18 cellular contexts compared by ENCODE assay signal in the genomic region with DNA sequence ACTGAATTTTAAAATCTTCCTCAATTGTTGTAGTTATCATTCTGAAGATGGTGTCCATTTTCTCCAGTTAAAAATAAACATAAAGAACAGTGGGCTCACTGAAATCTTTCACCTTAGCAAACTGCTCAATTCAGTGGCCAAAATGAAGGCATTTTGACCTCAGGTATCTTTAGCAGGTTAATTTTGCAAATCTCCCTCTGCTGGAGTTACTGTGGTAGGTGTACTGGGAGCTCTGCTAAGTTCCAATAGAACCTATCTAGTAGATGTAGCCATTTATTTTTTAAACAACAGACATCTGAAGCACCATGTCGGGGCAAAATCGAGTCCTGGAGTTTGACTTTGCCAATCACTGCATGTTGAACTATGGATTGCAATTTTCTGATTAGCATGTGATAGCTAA.
DNase-seq lines count a peak whose midpoint lies in the region; ATAC-seq and TF ChIP-seq lines count a peak whose summit lies in the region.
"Had no signal": no experiment of that assay in that cellular context is flagged by ENCODE, and none has a peak within 500 bp of the region (broad histone marks: within the 10 kb centered on the region; RNA-seq: fewer than 3 reads in every experiment).

No MANE protein-coding gene starts in this region.

- in situ Hi-C loops in transverse colon (cut with MboI; ENCODE audit: low pct_ligation_motif_present in 1 of 4, low pct_unique_long_range_greater_than_20kb in 1 of 4, low sequenced_read_pairs in 3 of 4): no loop called here

- no peaks in the 10 kb centered on the region for H3K9me3 Mint-ChIP-seq in CD4-positive, alpha-beta T cell
- H3K9me3 Mint-ChIP-seq: CD8-positive, alpha-beta T cell had no signal

- POLR2A ChIA-PET in CD4-positive, alpha-beta T cell (lab: Charles Lee): no interaction called here

- no peaks in the 10 kb centered on the region for H3K36me3 Mint-ChIP-seq in CD4-positive, alpha-beta T cell (ENCODE audit: low read depth)
- H3K36me3 Mint-ChIP-seq: CD8-positive, alpha-beta T cell had no signal

- H3K27me3 ChIP-seq in WERI-Rb-1 (ENCODE audit: insufficient read depth, low read depth, severe bottlenecking): no peaks in the 10 kb centered on the region
- H3K27me3 ChIP-seq in transverse colon: no peaks in the 10 kb centered on the region
- H3K27me3 ChIP-seq in CD4-positive, alpha-beta T cell (ENCODE audit: control insufficient read depth, insufficient read depth, low read length): peaks cover 3% of the 10 kb centered on the region
- peaks cover 0 to 3% (median 0%) of the 10 kb centered on the region in 7 donors for H3K27me3 ChIP-seq in heart right ventricle
- H3K27me3 ChIP-seq: tibial nerve had no signal

- H3K4me3 ChIP-seq in WERI-Rb-1 (ENCODE audit: low read depth, low read length) (no peak overlapping the region), transverse colon (no peak overlapping the region), heart right ventricle (no peak overlapping the region)
- H3K4me3 ChIP-seq: SK-N-MC, tibial nerve had no signal

- TF ChIP-seq CTCF in WERI-Rb-1 (IDR thresholded peaks at IDR 0.05; ENCODE audit: low read depth, low read length) (0 out of 2 replicates have a peak, but pooled peaks have one; percentile 2), transverse colon (IDR thresholded peaks at IDR 0.05) (peak in 3 of 5 experiments; percentile 10 to 17 (median 16)), heart right ventricle (IDR thresholded peaks at IDR 0.05) (no peak)
- TF ChIP-seq CTCF in CD4-positive, alpha-beta T cell (IDR thresholded peaks at IDR 0.05): no peak

- H3K27ac ChIP-seq in WERI-Rb-1: no peak overlapping the region
- peak overlapping the region in 1 of 4 donors; percentile 50 for H3K27ac ChIP-seq in transverse colon
- no peak overlapping the region for H3K27ac ChIP-seq in CD4-positive, alpha-beta T cell (ENCODE audit: low read depth, low read length)
- H3K27ac ChIP-seq in heart right ventricle: no peak overlapping the region
- H3K27ac ChIP-seq: 22Rv1, SK-N-MC, tibial nerve had no signal

- DNase-seq in DMS 273 (lab: John Stamatoyannopoulos, UW; ENCODE audit: unreplicated experiment) (peak; percentile 9), DMS 273 treated with DMSO at 0.1 percent for 48 hours (lab: John Stamatoyannopoulos, UW) (no peak), WERI-Rb-1 (no peak), glomerular visceral epithelial cell (ENCODE audit: extremely low spot score) (peak; percentile 7), transverse colon (no peak), GM19240 (ENCODE audit: insufficient read length, low spot score) (no peak), heart right ventricle (no peak)
- DNase-seq in CD4-positive, alpha-beta T cell: no peak
- DNase-seq: activated effector memory CD4-positive, alpha-beta T cell treated with Interleukin-2 at 50 U/mL for 16 hours; aorta; CD8-positive, alpha-beta T cell; kidney; NCI-H1048; NCI-H2171; stimulated activated CD4-positive, alpha-beta T cell treated with anti-CD3 and anti-CD28 coated beads, Interleukin-4, amount 100 ng/mL, for 1 hour had no signal

- H3K36me3 ChIP-seq in WERI-Rb-1 (no peaks in the 10 kb centered on the region), transverse colon (no peaks in the 10 kb centered on the region), heart right ventricle (no peaks in the 10 kb centered on the region)
- H3K36me3 ChIP-seq: tibial nerve had no signal

- no peak for ATAC-seq in CD4-positive, alpha-beta T cell (ENCODE audit: poor library complexity)
- no peak for ATAC-seq in heart right ventricle
- ATAC-seq: CD8-positive, alpha-beta T cell had no signal

- H3K4me3 Mint-ChIP-seq in CD4-positive, alpha-beta T cell: no peak overlapping the region
- H3K4me3 Mint-ChIP-seq: CD8-positive, alpha-beta T cell had no signal

- H3K4me1 ChIP-seq in transverse colon: peaks cover 0 to 11% (median 5%) of the 10 kb centered on the region in 4 donors
- H3K4me1 ChIP-seq in heart right ventricle: peaks cover 0 to 5% (median 0%) of the 10 kb centered on the region in 9 donors
- H3K4me1 ChIP-seq: tibial nerve had no signal

- intact Hi-C loops in transverse colon (cut with DNase I; ENCODE audit: low total_unique reads): no loop called here
- intact Hi-C loops in CD4-positive, alpha-beta T cell (cut with DNase I, micrococcal nuclease): no loop called here
- intact Hi-C loops in heart right ventricle (cut with DNase I): no loop called here

- H3K9me3 ChIP-seq in WERI-Rb-1 (ENCODE audit: severe bottlenecking) (no peaks in the 10 kb centered on the region), transverse colon (no peaks in the 10 kb centered on the region), heart right ventricle (no peaks in the 10 kb centered on the region)
- no peaks in the 10 kb centered on the region for H3K9me3 ChIP-seq in CD4-positive, alpha-beta T cell (ENCODE audit: control insufficient read depth, low read length)
- H3K9me3 ChIP-seq: tibial nerve had no signal

- no peak overlapping the region for H3K27ac Mint-ChIP-seq in CD4-positive, alpha-beta T cell
- H3K27ac Mint-ChIP-seq: CD8-positive, alpha-beta T cell had no signal

- TF ChIP-seq EP300 in transverse colon (IDR thresholded peaks at IDR 0.05; ENCODE audit: low read depth): no peak

- no peaks in the 10 kb centered on the region for H3K4me1 Mint-ChIP-seq in CD4-positive, alpha-beta T cell (ENCODE audit: low read depth)

- CTCF ChIA-PET in CD4-positive, alpha-beta T cell (lab: Charles Lee): no interaction called here

- no peak for TF ChIP-seq POLR2A in transverse colon (IDR thresholded peaks at IDR 0.05)

- peaks cover 11% of the 10 kb centered on the region for H3K27me3 Mint-ChIP-seq in CD4-positive, alpha-beta T cell

- 86 to 87% methylated on average over 2 of the region's 2 CpGs for WGBS in transverse colon (ENCODE audit: low coverage in 1 of 2), 2 donors
- WGBS in heart right ventricle, 2 donors: 91% methylated on average over 2 of the region's 2 CpGs

Comparison
In these comparisons a context has a peak if more than half of its experiments do, and no peak if none do; other contexts are left out.
1. DNase-seq: peak in DMS 273 (single experiment) and glomerular visceral epithelial cell (single experiment); none in DMS 273 treated with DMSO at 0.1 percent for 48 hours (single experiment), WERI-Rb-1 (single experiment), transverse colon (single experiment), CD4-positive, alpha-beta T cell (0 of 10), GM19240 (single experiment) and heart right ventricle (0 of 2).
2. CTCF ChIP-seq: peak in WERI-Rb-1 (single experiment) and transverse colon (3 of 5); none in CD4-positive, alpha-beta T cell (single experiment) and heart right ventricle (0 of 9).